Comparison of ENCODE assay signal across 19 cellular contexts in genomic region chr2:8076453-8077284, GRCh38.
A peak's percentile ranks its signal among the peaks of the same experiment; 100 is the strongest.
DNase-seq lines count a peak whose midpoint lies in the region; ATAC-seq lines count a peak whose summit lies in the region.
"Had no signal": no experiment of that assay in that cellular context is flagged by ENCODE, and none has a peak within 500 bp of the region (broad histone marks: within the 10 kb centered on the region; RNA-seq: fewer than 3 reads in every experiment).

No MANE protein-coding gene starts in this region.

- peak; percentile 4 for DNase-seq in stimulated activated CD4-positive, alpha-beta T cell treated with anti-CD3 and anti-CD28 coated beads, Interleukin-4, amount 100 ng/mL, for 24 hours
- no peak for DNase-seq in stimulated activated CD4-positive, alpha-beta T cell treated with anti-CD3 and anti-CD28 coated beads, Interleukin-15, amount 100 ng/mL, for 24 hours
- DNase-seq in NOMO-1 (lab: John Stamatoyannopoulos, UW; ENCODE audit: unreplicated experiment in 2 of 2) = peak; percentile 55 to 71
- DNase-seq in central memory CD8-positive, alpha-beta T cell (ENCODE audit: low spot score in 2 of 2) = no peak
- DNase-seq in glomerular visceral epithelial cell (ENCODE audit: extremely low spot score) = no peak
- no peak for DNase-seq in Right ventricle myocardium inferior (ENCODE audit: missing footprints)
- DNase-seq in A172 (ENCODE audit: low spot score) = no peak
- DNase-seq in activated T-cell treated with anti-CD3 and anti-CD28 coated beads, Interleukin-2, amount 50 U/mL, for 48 hours = no peak
- DNase-seq: activated CD8-positive, alpha-beta memory T cell treated with anti-CD3 and anti-CD28 coated beads, Interleukin-2, amount 50 U/mL, for 4 hours; activated naive CD4-positive, alpha-beta T cell treated with anti-CD3 and anti-CD28 coated beads, Interleukin-2, amount 10 ng/mL, durations not matched to agents 7 days and 5 days; Caco-2; endodermal cell; H9; heart left ventricle; Kasumi-1; left ventricle myocardium inferior; T1000 had no signal

- no peaks in the 10 kb centered on the region for H3K27me3 Mint-ChIP-seq in central memory CD8-positive, alpha-beta T cell
- H3K27me3 Mint-ChIP-seq: activated naive CD4-positive, alpha-beta T cell treated with anti-CD3 and anti-CD28 coated beads, Interleukin-2, amount 10 ng/mL, durations not matched to agents 7 days and 5 days had no signal

- H3K27ac Mint-ChIP-seq in central memory CD8-positive, alpha-beta T cell (ENCODE audit: low read depth) = peak overlapping the region; percentile 0
- H3K27ac Mint-ChIP-seq: activated naive CD4-positive, alpha-beta T cell treated with anti-CD3 and anti-CD28 coated beads, Interleukin-2, amount 10 ng/mL, durations not matched to agents 7 days and 5 days; endodermal cell; neural progenitor cell had no signal

- H3K4me3 Mint-ChIP-seq in central memory CD8-positive, alpha-beta T cell = peak overlapping the region; percentile 42
- H3K4me3 Mint-ChIP-seq: activated naive CD4-positive, alpha-beta T cell treated with anti-CD3 and anti-CD28 coated beads, Interleukin-2, amount 10 ng/mL, durations not matched to agents 7 days and 5 days; endodermal cell; H9; neural progenitor cell had no signal

- ATAC-seq in central memory CD8-positive, alpha-beta T cell (replicated peaks; ENCODE audit: extremely low read depth, poor library complexity, severe bottlenecking) = peak; percentile 86
- ATAC-seq in Right ventricle myocardium inferior = no peak
- ATAC-seq: heart left ventricle, Panc1 had no signal

- intact Hi-C loops in Right ventricle myocardium inferior (cut with DNase I) = no loop called here

- peaks cover 21% of the 10 kb centered on the region for H3K4me1 Mint-ChIP-seq in central memory CD8-positive, alpha-beta T cell
- H3K4me1 Mint-ChIP-seq: neural progenitor cell had no signal

- peaks cover 10% of the 10 kb centered on the region for H3K9me3 Mint-ChIP-seq in central memory CD8-positive, alpha-beta T cell

- peaks cover 2% of the 10 kb centered on the region for H3K36me3 Mint-ChIP-seq in central memory CD8-positive, alpha-beta T cell (ENCODE audit: insufficient read depth)

Comparison
In these comparisons a context has a peak if more than half of its experiments do, and no peak if none do; other contexts are left out.
1. DNase-seq: peak in stimulated activated CD4-positive, alpha-beta T cell treated with anti-CD3 and anti-CD28 coated beads, Interleukin-4, amount 100 ng/mL, for 24 hours (single experiment) and NOMO-1 (2 of 2); none in stimulated activated CD4-positive, alpha-beta T cell treated with anti-CD3 and anti-CD28 coated beads, Interleukin-15, amount 100 ng/mL, for 24 hours (single experiment), central memory CD8-positive, alpha-beta T cell (0 of 2), glomerular visceral epithelial cell (single experiment), Right ventricle myocardium inferior (single experiment), A172 (single experiment) and activated T-cell treated with anti-CD3 and anti-CD28 coated beads, Interleukin-2, amount 50 U/mL, for 48 hours (0 of 2).